ENCODE assay signal across 27 cellular contexts in genomic region chr22:23513705-23514104, GRCh38.
DNase-seq lines count a peak whose midpoint lies in the region; ATAC-seq, FAIRE-seq and TF ChIP-seq lines count a peak whose summit lies in the region.
"Had no signal": no experiment of that assay in that cellular context is flagged by ENCODE, and none has a peak within 500 bp of the region (broad histone marks: within the 10 kb centered on the region; RNA-seq: fewer than 3 reads in every experiment).

No MANE protein-coding gene starts in this region.

- no TSS peak for BruUV-seq in HepG2 (replicated peaks; lab: Mats Ljungman, UMichigan)

- H3K27me3 ChIP-seq in HepG2 (ENCODE audit: control insufficient read depth in 1 of 2, insufficient read depth in 2 of 2, low read length in 2 of 2) (no peaks in the 10 kb centered on the region), right lobe of liver (no peaks in the 10 kb centered on the region), mesendoderm (ENCODE audit: insufficient read depth, low read length, poor library complexity) (no peaks in the 10 kb centered on the region), trophoblast cell (ENCODE audit: insufficient read depth, low read length) (no peaks in the 10 kb centered on the region)
- H3K27me3 ChIP-seq: SJCRH30 had no signal

- H2AFZ ChIP-seq in HepG2 (ENCODE audit: low read length) (no peak overlapping the region), trophoblast cell (ENCODE audit: insufficient read depth, low read length, poor library complexity) (no peak overlapping the region)
- H2AFZ ChIP-seq: PC-9 had no signal

- no peak overlapping the region for H3K14ac ChIP-seq in trophoblast cell (ENCODE audit: low read length)

- H4K8ac ChIP-seq in mesendoderm (ENCODE audit: low read depth, low read length) (no peak overlapping the region), trophoblast cell (ENCODE audit: low read depth, low read length) (no peak overlapping the region)

- no peak for TF ChIP-seq RAD21 in HepG2 (CRISPR knock-in tag; IDR thresholded peaks at IDR 0.05)

- peak overlapping the region; percentile 50 for H3K56ac ChIP-seq in mesendoderm (ENCODE audit: low read length)

- peak overlapping the region; percentile 68 for H2AK5ac ChIP-seq in mesendoderm (ENCODE audit: low read length)
- H2AK5ac ChIP-seq in trophoblast cell (ENCODE audit: low read length) = peak overlapping the region; percentile 3

- H3K9me3 ChIP-seq in HepG2 (ENCODE audit: low read length) = no peaks in the 10 kb centered on the region
- H3K9me3 ChIP-seq in right lobe of liver = no peaks in the 10 kb centered on the region
- no peaks in the 10 kb centered on the region for H3K9me3 ChIP-seq in trophoblast cell (ENCODE audit: insufficient read depth, low read depth, low read length)
- H3K9me3 ChIP-seq: SJCRH30 had no signal

- FAIRE-seq in HepG2 (lab: Jason Lieb, UNC) = no peak
- FAIRE-seq: GM12878 had no signal

- no peak for ATAC-seq in HepG2
- ATAC-seq in right lobe of liver = no peak
- no peak for ATAC-seq in left colon
- no peak for ATAC-seq in HG03432 (IDR thresholded peaks at IDR 0.05; ENCODE audit: unreplicated experiment)
- ATAC-seq: CD8-positive, alpha-beta T cell; GM12878; Right ventricle myocardium inferior had no signal

- no peak overlapping the region for H2BK120ac ChIP-seq in mesendoderm (ENCODE audit: low read depth, low read length)
- no peak overlapping the region for H2BK120ac ChIP-seq in trophoblast cell (ENCODE audit: insufficient read depth, low read length, poor library complexity)

- TF ChIP-seq POLR2A in HepG2 (IDR thresholded peaks at IDR 0.05; ENCODE audit: insufficient read depth in 1 of 2, low read depth in 2 of 2, low read length in 2 of 2) (no peak), right lobe of liver (IDR thresholded peaks at IDR 0.05) (no peak)

- H3K4me1 ChIP-seq in HepG2 (ENCODE audit: insufficient read depth, low read length) (peaks cover 79% of the 10 kb centered on the region), right lobe of liver (no peaks in the 10 kb centered on the region), mesendoderm (ENCODE audit: control insufficient read depth, low read depth, low read length) (peaks cover 3% of the 10 kb centered on the region), trophoblast cell (ENCODE audit: control insufficient read depth in 1 of 2, insufficient read depth in 2 of 2, low read length in 2 of 2) (peaks cover 22 to 27% of the 10 kb centered on the region in 2 experiments)
- H3K4me1 ChIP-seq: SJCRH30 had no signal

- H4K91ac ChIP-seq in trophoblast cell (ENCODE audit: low read depth, low read length) = peak overlapping the region; percentile 41

- no peak overlapping the region for H4K12ac ChIP-seq in trophoblast cell (ENCODE audit: low read depth, low read length)

- no peaks in the 10 kb centered on the region for H4K20me1 ChIP-seq in HepG2 (ENCODE audit: insufficient read depth, low read length)

- no peak overlapping the region for H2BK15ac ChIP-seq in mesendoderm (replicated peaks; ENCODE audit: low read depth)

- H4K5ac ChIP-seq in mesendoderm (ENCODE audit: low read length) = no peak overlapping the region

- H3K23ac ChIP-seq in mesendoderm (ENCODE audit: low read length) (no peak overlapping the region), trophoblast cell (ENCODE audit: low read length) (no peak overlapping the region)

- H3K18ac ChIP-seq in mesendoderm (ENCODE audit: low read length) = no peak overlapping the region
- H3K18ac ChIP-seq in trophoblast cell (ENCODE audit: low read length) = no peak overlapping the region

- CTCF ChIA-PET in HepG2 (lab: Yijun Ruan, JAX; ENCODE audit: low intra/inter-chr PET ratio, low total read pairs) = no interaction called here

- 83% methylated on average over 6 of the region's 7 CpGs for WGBS in HepG2 (ENCODE audit: low lambda C conversion rate)
- WGBS in right lobe of liver (ENCODE audit: insufficient coverage, low coverage, low lambda C conversion rate, missing lambda C conversion rate) = no CpG with 5 or more reads among the region's 7 CpGs
- WGBS in mesendoderm (ENCODE audit: extremely low coverage, insufficient coverage, low lambda C conversion rate) = no CpG with 5 or more reads among the region's 7 CpGs
- WGBS in trophoblast cell (ENCODE audit: extremely low coverage, insufficient coverage, insufficient read length) = no CpG with 5 or more reads among the region's 7 CpGs

- H3K4me3 ChIP-seq in HepG2 (replicated peaks in 1 of 3; ENCODE audit: insufficient read depth in 1 of 3, low read depth in 2 of 3, low read length in 3 of 3) = no peak overlapping the region
- no peak overlapping the region for H3K4me3 ChIP-seq in right lobe of liver
- H3K4me3 ChIP-seq in mesendoderm (ENCODE audit: low read length) = no peak overlapping the region
- no peak overlapping the region for H3K4me3 ChIP-seq in trophoblast cell (ENCODE audit: low read depth, low read length)
- H3K4me3 ChIP-seq: GM12878, PC-9, SJCRH30 had no signal

- TF ChIP-seq EP300 in HepG2 (IDR thresholded peaks at IDR 0.05; ENCODE audit: low read depth in 2 of 2, low read length in 2 of 2) = no peak
- no peak for TF ChIP-seq EP300 in HepG2 (CRISPR knock-in tag; IDR thresholded peaks at IDR 0.05; ENCODE audit: borderline replicate concordance)

- no peak for TF ChIP-seq CTCF in HepG2 (CRISPR knock-in tag; IDR thresholded peaks at IDR 0.05)
- TF ChIP-seq CTCF in right lobe of liver (IDR thresholded peaks at IDR 0.05) = no peak

- POLR2A ChIA-PET in HepG2 (lab: Yijun Ruan, JAX) = no interaction called here

- in situ Hi-C loops in HepG2 (cut with HindIII; ENCODE audit: extremely low pct_ligation_motif_present, low pct_unique_long_range_greater_than_20kb) = no loop called here

- no peaks in the 10 kb centered on the region for H3K36me3 ChIP-seq in HepG2 (replicated peaks in 1 of 2; ENCODE audit: control insufficient read depth in 1 of 2, insufficient read depth in 2 of 2, low read length in 2 of 2)
- no peaks in the 10 kb centered on the region for H3K36me3 ChIP-seq in right lobe of liver
- no peaks in the 10 kb centered on the region for H3K36me3 ChIP-seq in mesendoderm (ENCODE audit: control insufficient read depth, insufficient read depth, low read length)
- H3K36me3 ChIP-seq in trophoblast cell (ENCODE audit: control insufficient read depth in 1 of 2, insufficient read depth in 2 of 2, low read length in 2 of 2) = no peaks in the 10 kb centered on the region
- H3K36me3 ChIP-seq: SJCRH30 had no signal

- H3K27ac ChIP-seq in HepG2 (ENCODE audit: extremely low read length, insufficient read depth, low read length) (no peak overlapping the region), right lobe of liver (no peak overlapping the region), mesendoderm (ENCODE audit: low read depth, low read length) (no peak overlapping the region), trophoblast cell (ENCODE audit: low read depth, low read length) (no peak overlapping the region)
- H3K27ac ChIP-seq: C4-2B, PC-9, SJCRH30 had no signal

- peak overlapping the region; percentile 3 for H2BK12ac ChIP-seq in trophoblast cell (ENCODE audit: low read length)

- DNase-seq in HepG2 (ENCODE audit: low spot score) (no peak), right lobe of liver (no peak), mesendoderm (no peak), trophoblast cell (no peak), left colon (no peak)
- no peak for DNase-seq in activated T-cell treated with anti-CD3 and anti-CD28 coated beads, Interleukin-2, amount 50 U/mL, for 1 hour
- DNase-seq: CD8-positive, alpha-beta T cell; DMS 273 treated with DMSO at 0.1 percent for 48 hours; DMS79; EL; GDM1; GOT3; HCEC 1CT; MV-4-11; NCI-H1105 treated with DMSO at 0.1 percent for 48 hours; NCI-H146; NCI-H1930; NCI-H2107; NCI-H446; NCI-H524 treated with DMSO at 0.1 percent for 48 hours; NCI-H774; PC-9; SJCRH30 had no signal

- H3K79me1 ChIP-seq in mesendoderm (ENCODE audit: low read length) (no peaks in the 10 kb centered on the region), trophoblast cell (ENCODE audit: low read length) (peaks cover 8% of the 10 kb centered on the region)

- no peaks in the 10 kb centered on the region for H3K79me2 ChIP-seq in HepG2 (ENCODE audit: insufficient read depth, low read length)
- no peaks in the 10 kb centered on the region for H3K79me2 ChIP-seq in mesendoderm (ENCODE audit: control insufficient read depth, insufficient read depth, low read length)
- no peaks in the 10 kb centered on the region for H3K79me2 ChIP-seq in trophoblast cell (ENCODE audit: control insufficient read depth, insufficient read depth, low read length, poor library complexity)

- H3K4me2 ChIP-seq in HepG2 (ENCODE audit: low read depth, low read length) (no peak overlapping the region), mesendoderm (ENCODE audit: low read length) (no peak overlapping the region), trophoblast cell (ENCODE audit: low read length) (no peak overlapping the region)
- H3K4me2 ChIP-seq: PC-9 had no signal

- H3K4ac ChIP-seq in mesendoderm (ENCODE audit: low read depth, low read length) = no peak overlapping the region
- no peak overlapping the region for H3K4ac ChIP-seq in trophoblast cell (ENCODE audit: low read depth, low read length)

- intact Hi-C loops in HepG2 (cut with micrococcal nuclease; ENCODE audit: unreplicated experiment) (no loop called here), right lobe of liver (cut with DNase I) (loop anchor here in 1 of 2 donors (10.0 kb wide), 1 partner anchor 109 kb away; no protein-coding TSS in a partner anchor), left colon (cut with DNase I, micrococcal nuclease) (no loop called here)

- H2BK5ac ChIP-seq in mesendoderm (ENCODE audit: low read length) (no peak overlapping the region), trophoblast cell (ENCODE audit: low read depth, low read length, poor library complexity) (no peak overlapping the region)

- H3K9ac ChIP-seq in HepG2 (ENCODE audit: insufficient read depth, low read depth, low read length) = no peak overlapping the region
- H3K9ac ChIP-seq in mesendoderm (ENCODE audit: low read length) = no peak overlapping the region
- H3K9ac ChIP-seq in trophoblast cell (ENCODE audit: low read length) = no peak overlapping the region

TF ChIP-seq in HepG2, 621 proteins besides CTCF, POLR2A, EP300 and RAD21 (continues in another document):
- TF ChIP-seq ARID3A (IDR thresholded peaks at IDR 0.05; ENCODE audit: low read depth, low read length) (no peak), ZNF34 (CRISPR knock-in tag; IDR thresholded peaks at IDR 0.05; ENCODE audit: borderline replicate concordance) (no peak), ZNF232 (CRISPR knock-in tag; IDR thresholded peaks at IDR 0.05; ENCODE audit: borderline replicate concordance) (no peak)
